ENCODE assay signal across 8 cellular contexts in the genomic region with DNA sequence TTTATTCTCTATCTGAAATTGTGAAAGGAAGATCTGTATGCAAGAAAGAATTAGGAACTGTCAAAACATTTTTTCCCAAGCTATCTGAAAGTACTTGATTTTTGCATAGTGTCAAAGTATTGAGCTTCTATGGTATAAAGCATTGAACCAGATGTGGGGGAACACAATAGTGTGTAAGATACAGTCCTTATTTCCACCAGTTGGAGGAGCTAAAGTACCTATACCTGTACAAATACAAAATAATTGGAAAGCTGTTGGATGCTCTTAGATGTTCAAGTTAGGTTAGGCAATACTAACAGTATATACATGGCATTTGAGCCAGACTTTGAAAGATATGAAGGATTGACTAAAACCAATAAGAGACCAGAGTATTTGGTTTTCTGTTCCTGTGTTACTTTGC.
A peak's percentile ranks its signal among the peaks of the same experiment; 100 is the strongest.
DNase-seq lines count a peak whose midpoint lies in the region; ATAC-seq and TF ChIP-seq lines count a peak whose summit lies in the region.

No MANE protein-coding gene starts in this region.

- no peaks in the 10 kb centered on the region for H3K36me3 ChIP-seq in mammary epithelial cell (ENCODE audit: insufficient read depth, low read length)
- no peaks in the 10 kb centered on the region for H3K36me3 ChIP-seq in HAP-1 (replicated peaks)

- H3K4me3 Mint-ChIP-seq in stimulated activated naive CD8-positive, alpha-beta T cell treated with anti-CD3 and anti-CD28 coated beads, Interleukin-15, amount 100 ng/mL, for 72 hours, result no peak overlapping the region

- H3K27ac ChIP-seq in C4-2B, result no peak overlapping the region
- H3K27ac ChIP-seq in mammary epithelial cell (ENCODE audit: insufficient read depth, low read depth, low read length), result no peak overlapping the region

- H2AFZ ChIP-seq in mammary epithelial cell (ENCODE audit: low read depth, low read length), result no peak overlapping the region

- DNase-seq in mammary epithelial cell (peak; percentile 24), HAP-1 (ENCODE audit: low spot score in 2 of 2) (no peak)
- DNase-seq in stimulated activated naive CD8-positive, alpha-beta T cell treated with anti-CD3 and anti-CD28 coated beads, Interleukin-15, amount 100 ng/mL, for 72 hours, result no peak
- DNase-seq in NK-92 treated with Interleukin-12 subunit alpha and Interleukin-12 subunit beta, amount 100 ng/mL, for 24 hours (lab: John Stamatoyannopoulos, UW), result no peak
- no peak for DNase-seq in stimulated activated CD8-positive, alpha-beta memory T cell treated with anti-CD3 and anti-CD28 coated beads, Interleukin-4, amount 100 ng/mL, for 48 hours

- no peaks in the 10 kb centered on the region for H3K4me1 Mint-ChIP-seq in stimulated activated naive CD8-positive, alpha-beta T cell treated with anti-CD3 and anti-CD28 coated beads, Interleukin-15, amount 100 ng/mL, for 72 hours

- H3K27me3 Mint-ChIP-seq in stimulated activated naive CD8-positive, alpha-beta T cell treated with anti-CD3 and anti-CD28 coated beads, Interleukin-15, amount 100 ng/mL, for 72 hours, result peaks cover 10% of the 10 kb centered on the region

- peaks cover 3% of the 10 kb centered on the region for H3K27me3 ChIP-seq in mammary epithelial cell (ENCODE audit: insufficient read depth, low read length)
- no peaks in the 10 kb centered on the region for H3K27me3 ChIP-seq in HAP-1 (ENCODE audit: low read depth)

- H3K4me1 ChIP-seq in mammary epithelial cell (ENCODE audit: insufficient read depth, low read length) (no peaks in the 10 kb centered on the region), HAP-1 (no peaks in the 10 kb centered on the region)

- no peak overlapping the region for H3K9ac ChIP-seq in mammary epithelial cell (ENCODE audit: insufficient read depth, low read length)

- no peak overlapping the region for H3K27ac Mint-ChIP-seq in stimulated activated naive CD8-positive, alpha-beta T cell treated with anti-CD3 and anti-CD28 coated beads, Interleukin-15, amount 100 ng/mL, for 72 hours

- H3K9me3 ChIP-seq in mammary epithelial cell (replicated peaks; ENCODE audit: insufficient read depth, low read length) (no peaks in the 10 kb centered on the region), HAP-1 (no peaks in the 10 kb centered on the region)

- H3K79me2 ChIP-seq in mammary epithelial cell (ENCODE audit: insufficient read depth, low read length), result no peaks in the 10 kb centered on the region

- H4K20me1 ChIP-seq in mammary epithelial cell (ENCODE audit: insufficient read depth, low read length), result no peaks in the 10 kb centered on the region

- in situ Hi-C loops in mammary epithelial cell (cut with MboI; ENCODE audit: low sequenced_read_pairs in 2 of 2), result loop anchor here in 1 of 2 donors (25.0 kb wide), 1 partner anchor 481 kb away; no protein-coding TSS in a partner anchor
- in situ Hi-C loops in HAP-1 (cut with MboI; ENCODE audit: low sequenced_read_pairs), result no loop called here

- dilution Hi-C loops in mammary epithelial cell (cut with HindIII; ENCODE audit: low sequenced_read_pairs), result no loop called here

- no TSS peak for BruUV-seq in mammary epithelial cell (replicated peaks; lab: Mats Ljungman, UMichigan)

- H3K4me2 ChIP-seq in mammary epithelial cell (ENCODE audit: insufficient read depth, low read depth, low read length), result no peak overlapping the region

- ATAC-seq in GM19328 (IDR thresholded peaks at IDR 0.05; ENCODE audit: unreplicated experiment) (peak; percentile 77), HG03571 (IDR thresholded peaks at IDR 0.05; ENCODE audit: unreplicated experiment) (peak; percentile 62)
- peak; percentile 82 for ATAC-seq in stimulated activated naive CD8-positive, alpha-beta T cell treated with anti-CD3 and anti-CD28 coated beads, Interleukin-15, amount 100 ng/mL, for 72 hours

- peak; percentile 75 for TF ChIP-seq CTCF in C4-2B (conservative IDR thresholded peaks at IDR 0.05)
- peak; percentile 43 to 54 for TF ChIP-seq CTCF in mammary epithelial cell (conservative IDR thresholded peaks at IDR 0.05 in 1 of 2, IDR thresholded peaks at IDR 0.05 in 1 of 2; ENCODE audit: extremely low read depth in 1 of 2, insufficient read depth in 1 of 2, low read depth in 1 of 2, low read length in 2 of 2)

- no peaks in the 10 kb centered on the region for H3K9me3 Mint-ChIP-seq in stimulated activated naive CD8-positive, alpha-beta T cell treated with anti-CD3 and anti-CD28 coated beads, Interleukin-15, amount 100 ng/mL, for 72 hours

- CTCF ChIA-PET in mammary epithelial cell (lab: Charles Lee; ENCODE audit: low non-redundant PET), result interaction anchor here (0.6 kb wide), 4 partner anchors 78 to 338 kb away, joined by 4 to 34 read pairs (median 5); no protein-coding TSS in a partner anchor

- H3K4me3 ChIP-seq in mammary epithelial cell (replicated peaks in 1 of 3; ENCODE audit: insufficient read depth in 1 of 3, low read depth in 2 of 3, low read length in 3 of 3), result no peak overlapping the region
- H3K4me3 ChIP-seq in HAP-1, result no peak overlapping the region

- intact Hi-C loops in mammary epithelial cell (cut with micrococcal nuclease), result loop anchor here (1.0 to 5.0 kb wide), 3 partner anchors 318 to 468 kb away; no protein-coding TSS in a partner anchor
